In genomic region chr2:180366481-180366880, GRCh38 we compare ENCODE assay signal across 23 cellular contexts.
"Had no signal": no experiment of that assay in that cellular context is flagged by ENCODE, and none has a peak within 500 bp of the region (broad histone marks: within the 10 kb centered on the region; RNA-seq: fewer than 3 reads in every experiment).

No MANE protein-coding gene starts in this region.

- H3K36me3 ChIP-seq: colonic mucosa, gastrocnemius medialis, left lung, sigmoid colon, transverse colon, uterus had no signal

- DNase-seq: activated CD4-positive, alpha-beta memory T cell treated with anti-CD3 and anti-CD28 coated beads, Interleukin-2, amount 10 ng/mL, durations not matched to agents 7 days and 5 days; activated CD4-positive, alpha-beta T cell treated with anti-CD3 and anti-CD28 coated beads for 4 hours; activated CD4-positive, CD25-positive, alpha-beta regulatory T cell; activated effector memory CD4-positive, alpha-beta T cell treated with anti-CD3 and anti-CD28 coated beads, Interleukin-2, amount 50 U/mL, for 16 hours; activated naive CD4-positive, alpha-beta T cell treated with anti-CD3 and anti-CD28 coated beads, Interleukin-2, amount 10 ng/mL, durations not matched to agents 7 days and 5 days; activated naive CD8-positive, alpha-beta T cell treated with anti-CD3 and anti-CD28 coated beads, Interleukin-2, amount 50 U/mL, for 24 hours; aorta; colonic mucosa; dorsolateral prefrontal cortex; effector memory CD8-positive, alpha-beta T cell; gastrocnemius medialis; hippocampal formation; kidney glomerular epithelial cell; left lung; natural killer cell; retina; sigmoid colon; stimulated activated CD4-positive, alpha-beta T cell treated with anti-CD3 and anti-CD28 coated beads, Interleukin-2, amount 100 ng/mL, for 48 hours; stimulated activated CD8-positive, alpha-beta memory T cell treated with anti-CD3 and anti-CD28 coated beads, Interleukin-4, amount 100 ng/mL, for 48 hours; stimulated activated naive B cell treated with anti-CD40 and anti-IgM and Interleukin-4, amounts not matched to agents 10 μg/mL and 1 μg/mL and 100 μg/mL, for 72 hours; transverse colon; uterus had no signal

- H3K9me3 ChIP-seq: colonic mucosa, gastrocnemius medialis, left lung, sigmoid colon, transverse colon, uterus had no signal

- H3K4me3 ChIP-seq: colonic mucosa, dorsolateral prefrontal cortex, gastrocnemius medialis, left lung, sigmoid colon, smooth muscle cell, transverse colon, uterus had no signal

- H3K27me3 ChIP-seq: colonic mucosa, dorsolateral prefrontal cortex, gastrocnemius medialis, left lung, sigmoid colon, transverse colon, uterus had no signal
